In genomic region chr11:62125316-62125715, GRCh38 we compare ENCODE assay signal across 10 cellular contexts. TPM values are rescaled to one million over a fixed set of nuclear protein-coding genes. Genes with fewer than 3 reads are reported as not detected.
DNase-seq lines count a peak whose midpoint lies in the region; ATAC-seq and TF ChIP-seq lines count a peak whose summit lies in the region.
"Had no signal": no experiment of that assay in that cellular context is flagged by ENCODE, and none has a peak within 500 bp of the region (broad histone marks: within the 10 kb centered on the region; RNA-seq: fewer than 3 reads in every experiment).

No MANE protein-coding gene starts in this region.

- no peak overlapping the region for H3K27ac Mint-ChIP-seq in activated T-cell treated with anti-CD3 and anti-CD28 coated beads, Interleukin-2, amount 50 U/mL, for 24 hours
- H3K27ac Mint-ChIP-seq in endothelial cell (ENCODE audit: unreplicated experiment) = peak overlapping the region; percentile 33

- H3K4me3 ChIP-seq in Panc1 (ENCODE audit: low read depth in 2 of 2, low read length in 2 of 2) = peak overlapping the region; percentile 94 to 96
- H3K4me3 ChIP-seq in skeletal muscle tissue (ENCODE audit: low read length in 3 of 3) = peak overlapping the region in 1 of 3 donors; percentile 97
- H3K4me3 ChIP-seq in heart left ventricle = peak overlapping the region in 5 of 12 donors; percentile 77 to 99 (median 86)

- H3K27me3 ChIP-seq in Panc1 (ENCODE audit: control insufficient read depth, insufficient read depth, low read length) (no peaks in the 10 kb centered on the region), skeletal muscle tissue (ENCODE audit: control insufficient read depth in 3 of 3, insufficient read depth in 3 of 3, low read length in 3 of 3) (no peaks in the 10 kb centered on the region), heart left ventricle (no peaks in the 10 kb centered on the region)

- peaks cover 2% of the 10 kb centered on the region for H3K27me3 Mint-ChIP-seq in activated T-cell treated with anti-CD3 and anti-CD28 coated beads, Interleukin-2, amount 50 U/mL, for 24 hours
- H3K27me3 Mint-ChIP-seq in endothelial cell (ENCODE audit: unreplicated experiment) = peaks cover 8% of the 10 kb centered on the region

- POLR2A ChIA-PET in Panc1 (lab: Charles Lee) = no interaction called here

- H3K27ac ChIP-seq in Panc1 (ENCODE audit: low read length) (peak overlapping the region; percentile 95), skeletal muscle tissue (ENCODE audit: low read depth, low read length) (no peak overlapping the region), heart left ventricle (no peak overlapping the region)

- H3K4me1 ChIP-seq in Panc1 (ENCODE audit: control insufficient read depth, insufficient read depth, low read length) = peaks cover 18% of the 10 kb centered on the region
- H3K4me1 ChIP-seq in skeletal muscle tissue (ENCODE audit: control insufficient read depth in 3 of 3, insufficient read depth in 3 of 3, low read length in 3 of 3) = peaks cover 12 to 24% (median 17%) of the 10 kb centered on the region in 3 donors
- H3K4me1 ChIP-seq in heart left ventricle = peaks cover 0 to 27% (median 13%) of the 10 kb centered on the region in 12 donors

- intact Hi-C loops in Panc1 (cut with micrococcal nuclease; ENCODE audit: unreplicated experiment) (no loop called here), heart left ventricle (cut with DNase I) (no loop called here)

- ATAC-seq in Panc1 (no peak), heart left ventricle (no peak)

- H3K9me3 ChIP-seq in Panc1 (ENCODE audit: control insufficient read depth, insufficient read depth, low read depth, low read length) (no peaks in the 10 kb centered on the region), skeletal muscle tissue (ENCODE audit: control insufficient read depth in 3 of 3, low read length in 3 of 3) (no peaks in the 10 kb centered on the region), heart left ventricle (no peaks in the 10 kb centered on the region)

- CTCF ChIA-PET in Panc1 (lab: Charles Lee) = no interaction called here

- no TSS peak for BruUV-seq in Panc1 (replicated peaks; lab: Mats Ljungman, UMichigan)

- TF ChIP-seq CTCF in Panc1 (IDR thresholded peaks at IDR 0.05) (no peak), endothelial cell (IDR thresholded peaks at IDR 0.05; ENCODE audit: unreplicated experiment) (no peak), heart left ventricle (IDR thresholded peaks at IDR 0.05) (no peak)

- no peak for TF ChIP-seq POLR2A in heart left ventricle (IDR thresholded peaks at IDR 0.05)

- peaks cover 56% of the 10 kb centered on the region for H3K36me3 Mint-ChIP-seq in activated T-cell treated with anti-CD3 and anti-CD28 coated beads, Interleukin-2, amount 50 U/mL, for 24 hours (ENCODE audit: low read depth)
- peaks cover 9% of the 10 kb centered on the region for H3K36me3 Mint-ChIP-seq in endothelial cell (ENCODE audit: low read depth, unreplicated experiment)

- H3K36me3 ChIP-seq in Panc1 (ENCODE audit: control insufficient read depth, insufficient read depth, low read length) (peaks cover 9% of the 10 kb centered on the region; the same call in 1 of the 2 replicates), skeletal muscle tissue (ENCODE audit: control insufficient read depth in 3 of 3, insufficient read depth in 3 of 3, low read length in 3 of 3) (peaks cover 21 to 24% (median 22%) of the 10 kb centered on the region in 3 donors), heart left ventricle (peaks cover 0 to 23% (median 19%) of the 10 kb centered on the region in 9 donors)

- in situ Hi-C loops in Panc1 (cut with HindIII; ENCODE audit: low pct_unique_long_range_greater_than_20kb, low sequenced_read_pairs) = no loop called here

- 55 to 65% (median 60%) methylated on average over 4 of the region's 4 CpGs for WGBS in heart left ventricle, 4 donors

- peak overlapping the region; percentile 98 for H3K4me3 Mint-ChIP-seq in activated T-cell treated with anti-CD3 and anti-CD28 coated beads, Interleukin-2, amount 50 U/mL, for 24 hours
- H3K4me3 Mint-ChIP-seq in endothelial cell (ENCODE audit: unreplicated experiment) = peak overlapping the region; percentile 99

- no peak for DNase-seq in activated T-cell treated with anti-CD3 and anti-CD28 coated beads, Interleukin-2, amount 50 U/mL, for 24 hours
- no peak for DNase-seq in activated T-cell treated with anti-CD3 and anti-CD28 coated beads, Interleukin-2, amount 50 U/mL, for 48 hours
- DNase-seq in Panc1 (ENCODE audit: low read depth, low spot score) (no peak), endothelial cell (ENCODE audit: low spot score) (no peak), SW480 (ENCODE audit: low spot score) (no peak), heart left ventricle (no peak), NCI-H1694 (lab: John Stamatoyannopoulos, UW) (no peak)
- DNase-seq: NCI-H1105 treated with DMSO at 0.1 percent for 48 hours had no signal

- peaks cover 29% of the 10 kb centered on the region for H3K4me1 Mint-ChIP-seq in activated T-cell treated with anti-CD3 and anti-CD28 coated beads, Interleukin-2, amount 50 U/mL, for 24 hours (ENCODE audit: low read depth)
- peaks cover 17% of the 10 kb centered on the region for H3K4me1 Mint-ChIP-seq in endothelial cell (ENCODE audit: unreplicated experiment)

- peak overlapping the region in 2 of 3 donors; percentile 41 to 91 for H3K9ac ChIP-seq in skeletal muscle tissue (ENCODE audit: low read depth in 1 of 3, low read length in 3 of 3)

- no peaks in the 10 kb centered on the region for H3K9me3 Mint-ChIP-seq in activated T-cell treated with anti-CD3 and anti-CD28 coated beads, Interleukin-2, amount 50 U/mL, for 24 hours
- H3K9me3 Mint-ChIP-seq in endothelial cell (ENCODE audit: unreplicated experiment) = no peaks in the 10 kb centered on the region
- H3K9me3 Mint-ChIP-seq: CD14-positive monocyte had no signal

RNA-seq across cellular contexts. Expression of gene INCENP, which starts 1.5 kb away (rescaled TPM):
- total RNA-seq in Panc1 (2021; ENCODE audit: unreplicated experiment) (81.5 TPM), endothelial cell (ENCODE audit: unreplicated experiment) (26.0 TPM), skeletal muscle tissue (6.8 TPM), heart left ventricle (10 to 100 TPM; 10.1 to 22.8 (median 13.4) TPM)
- polyA plus RNA-seq in Panc1 (2012; ENCODE audit: insufficient read length) = 35.1 TPM
- polyA plus RNA-seq in heart left ventricle = 1 to 10 TPM; 2.0 to 7.7 TPM
